ENCODE assay signal across 8 cellular contexts in genomic region chr17:40418428-40418706, GRCh38. TPM values are rescaled to one million over a fixed set of nuclear protein-coding genes. Genes with fewer than 3 reads are reported as not detected.
DNase-seq lines count a peak whose midpoint lies in the region; ATAC-seq, FAIRE-seq and TF ChIP-seq lines count a peak whose summit lies in the region.

No MANE protein-coding gene starts in this region.

- no peak for ATAC-seq in HG03442 (IDR thresholded peaks at IDR 0.05; ENCODE audit: unreplicated experiment)

- peak overlapping the region; percentile 81 for H3K9ac ChIP-seq in mesenchymal stem cell (ENCODE audit: low read length)

- peaks cover 2% of the 10 kb centered on the region for H3K79me1 ChIP-seq in mesenchymal stem cell (replicated peaks; ENCODE audit: low read length, poor library complexity, severe bottlenecking)

- peaks cover 11% of the 10 kb centered on the region for H3K4me1 ChIP-seq in mesenchymal stem cell (ENCODE audit: control insufficient read depth, insufficient read depth, low read depth, low read length)

- BruUV-seq in MCF 10A (replicated peaks; lab: Mats Ljungman, UMichigan), result no TSS peak

- H2AFZ ChIP-seq in mesenchymal stem cell (ENCODE audit: low read depth, low read length), result no peak overlapping the region

- peak overlapping the region; percentile 71 for H3K4me2 ChIP-seq in mesenchymal stem cell (ENCODE audit: low read length, poor library complexity, severe bottlenecking)

- H3K36me3 ChIP-seq in mesenchymal stem cell (ENCODE audit: control insufficient read depth in 1 of 2, insufficient read depth in 2 of 2, low read depth in 1 of 2, low read length in 2 of 2), result no peaks in the 10 kb centered on the region

- H3K36me3 Mint-ChIP-seq in activated T-cell treated with anti-CD3 and anti-CD28 coated beads, Interleukin-2, amount 50 U/mL, for 24 hours (ENCODE audit: low read depth), result peaks cover 39% of the 10 kb centered on the region
- H3K36me3 Mint-ChIP-seq in MCF 10A (ENCODE audit: insufficient read depth, unreplicated experiment), result peaks cover 3% of the 10 kb centered on the region
- H3K36me3 Mint-ChIP-seq in type B pancreatic cell, result peaks cover 5% of the 10 kb centered on the region

- peak overlapping the region; percentile 93 for H3K27ac Mint-ChIP-seq in activated T-cell treated with anti-CD3 and anti-CD28 coated beads, Interleukin-2, amount 50 U/mL, for 24 hours
- H3K27ac Mint-ChIP-seq in MCF 10A (ENCODE audit: low read depth, unreplicated experiment) (peak overlapping the region; percentile 82), type B pancreatic cell (peak overlapping the region; percentile 84)

- no peak overlapping the region for H2BK15ac ChIP-seq in mesenchymal stem cell (ENCODE audit: low read depth, poor library complexity, severe bottlenecking)

- no peak overlapping the region for H3K18ac ChIP-seq in mesenchymal stem cell (ENCODE audit: low read depth in 1 of 2, low read length in 2 of 2)

- no peak overlapping the region for H2BK120ac ChIP-seq in mesenchymal stem cell (ENCODE audit: low read depth, low read length)

- H2AK5ac ChIP-seq in mesenchymal stem cell (ENCODE audit: low read length, severe bottlenecking), result no peak overlapping the region

- H3K27me3 Mint-ChIP-seq in activated T-cell treated with anti-CD3 and anti-CD28 coated beads, Interleukin-2, amount 50 U/mL, for 24 hours, result peaks cover 4% of the 10 kb centered on the region
- no peaks in the 10 kb centered on the region for H3K27me3 Mint-ChIP-seq in MCF 10A (ENCODE audit: insufficient read depth, unreplicated experiment)
- no peaks in the 10 kb centered on the region for H3K27me3 Mint-ChIP-seq in type B pancreatic cell

- peak overlapping the region; percentile 99 for H3K4me3 Mint-ChIP-seq in activated T-cell treated with anti-CD3 and anti-CD28 coated beads, Interleukin-2, amount 50 U/mL, for 24 hours
- H3K4me3 Mint-ChIP-seq in MCF 10A (ENCODE audit: unreplicated experiment), result peak overlapping the region; percentile 96
- H3K4me3 Mint-ChIP-seq in type B pancreatic cell, result peak overlapping the region; percentile 98

- no peak overlapping the region for H3K4ac ChIP-seq in mesenchymal stem cell (ENCODE audit: low read depth in 1 of 2, low read length in 2 of 2)

- TF ChIP-seq CTCF in MCF 10A (IDR thresholded peaks at IDR 0.05; ENCODE audit: unreplicated experiment) (no peak), type B pancreatic cell (conservative IDR thresholded peaks at IDR 0.05) (no peak)

- H3K14ac ChIP-seq in mesenchymal stem cell (ENCODE audit: low read length in 2 of 2), result no peak overlapping the region

- POLR2A ChIA-PET in MCF 10A (lab: Yijun Ruan, JAX), result interaction anchor here (0.6 to 2.9 kb wide), 15 partner anchors 19 to 504 kb away, joined by 3 to 15 read pairs (median 5); partner anchors contain the start of genes CDC6 and TNS4

- peak overlapping the region; percentile 74 for H4K8ac ChIP-seq in mesenchymal stem cell (ENCODE audit: low read length)

- H4K91ac ChIP-seq in mesenchymal stem cell (ENCODE audit: low read length), result no peak overlapping the region

- H3K9me3 Mint-ChIP-seq in activated T-cell treated with anti-CD3 and anti-CD28 coated beads, Interleukin-2, amount 50 U/mL, for 24 hours, result no peaks in the 10 kb centered on the region
- H3K9me3 Mint-ChIP-seq in MCF 10A (ENCODE audit: unreplicated experiment) (no peaks in the 10 kb centered on the region), type B pancreatic cell (no peaks in the 10 kb centered on the region)

- peaks cover 32% of the 10 kb centered on the region for H3K4me1 Mint-ChIP-seq in activated T-cell treated with anti-CD3 and anti-CD28 coated beads, Interleukin-2, amount 50 U/mL, for 24 hours (ENCODE audit: low read depth)
- H3K4me1 Mint-ChIP-seq in MCF 10A (ENCODE audit: insufficient read depth, unreplicated experiment) (peaks cover 2% of the 10 kb centered on the region), type B pancreatic cell (ENCODE audit: unreplicated experiment) (peaks cover 32% of the 10 kb centered on the region)

- intact Hi-C loops in MCF 10A (cut with micrococcal nuclease), result loop anchor here (5.0 kb wide), 1 partner anchor 116 kb away; no protein-coding TSS in a partner anchor

- peak overlapping the region in 1 of 2 experiments; percentile 98 for H3K4me3 ChIP-seq in mesenchymal stem cell (ENCODE audit: insufficient read depth in 1 of 2, low read depth in 1 of 2, low read length in 2 of 2)

- no peaks in the 10 kb centered on the region for H3K9me3 ChIP-seq in mesenchymal stem cell (ENCODE audit: control insufficient read depth, low read length)

- no peak overlapping the region for H2BK5ac ChIP-seq in mesenchymal stem cell (ENCODE audit: low read depth, low read length, poor library complexity, severe bottlenecking)

- no peak overlapping the region for H2BK12ac ChIP-seq in mesenchymal stem cell (ENCODE audit: low read length in 2 of 2)

- FAIRE-seq in HTR-8/SVneo (lab: Jason Lieb, UNC), result no peak

- no peak overlapping the region for H3K23ac ChIP-seq in mesenchymal stem cell (ENCODE audit: low read length in 2 of 2)

- 83% methylated on average over 13 of the region's 16 CpGs for WGBS in mesenchymal stem cell

- CTCF ChIA-PET in MCF 10A (lab: Yijun Ruan, JAX), result interaction anchor here (0.5 to 3.8 kb wide), 9 partner anchors 26 to 1527 kb away, joined by 3 to 23 read pairs (median 3); no protein-coding TSS in a partner anchor

- no peaks in the 10 kb centered on the region for H3K27me3 ChIP-seq in mesenchymal stem cell (ENCODE audit: control insufficient read depth in 1 of 2, insufficient read depth in 1 of 2, low read length in 2 of 2)

- peak overlapping the region; percentile 26 for H3K27ac ChIP-seq in mesenchymal stem cell (ENCODE audit: low read length, poor library complexity, severe bottlenecking)

- no peak for DNase-seq in activated T-cell treated with anti-CD3 and anti-CD28 coated beads, Interleukin-2, amount 50 U/mL, for 24 hours
- no peak for DNase-seq in activated T-cell treated with anti-CD3 and anti-CD28 coated beads, Interleukin-2, amount 50 U/mL, for 1 hour
- DNase-seq in MCF 10A (ENCODE audit: unreplicated experiment) (no peak), mesenchymal stem cell (no peak), type B pancreatic cell (ENCODE audit: extremely low spot score, unreplicated experiment) (peak; percentile 67), HTR-8/SVneo (ENCODE audit: insufficient read length, low spot score) (no peak)
- no peak for DNase-seq in stimulated activated naive CD4-positive, alpha-beta T cell treated with Interleukin-2 at 50 U/mL for 16 hours (lab: John Stamatoyannopoulos, UW)

RNA-seq across cellular contexts. Expression of gene TOP2A, which starts 0.7 kb away (rescaled TPM):
- total RNA-seq in MCF 10A (2022) (100 and 151 TPM in 2 replicates), type B pancreatic cell (ENCODE audit: low replicate concordance) (65.8 and 248 TPM in 2 replicates)
- polyA plus RNA-seq in mesenchymal stem cell (2013, experiment 1 of 2), result 14.5 TPM
- 15.0 TPM for polyA plus RNA-seq in mesenchymal stem cell (2013, experiment 2 of 2)

RNA-seq across cellular contexts. Expression of gene IGFBP4, which starts 24.9 kb away (rescaled TPM):
- 6.5 and 14.4 TPM in 2 replicates for total RNA-seq in MCF 10A (2022)
- polyA plus RNA-seq in mesenchymal stem cell (2013, experiment 1 of 2), result 339 TPM
- polyA plus RNA-seq in mesenchymal stem cell (2013, experiment 2 of 2), result 339 TPM
- total RNA-seq in type B pancreatic cell (ENCODE audit: low replicate concordance), result 25.7 and 78.2 TPM in 2 replicates

RNA-seq across cellular contexts. Expression of gene GJD3, which starts 53.8 kb away (rescaled TPM):
- total RNA-seq in MCF 10A (2022), result not detected in 2 replicates
- polyA plus RNA-seq in mesenchymal stem cell (2013, experiment 1 of 2), result 0.44 TPM
- 0.29 TPM for polyA plus RNA-seq in mesenchymal stem cell (2013, experiment 2 of 2)
- total RNA-seq in type B pancreatic cell (ENCODE audit: low replicate concordance), result 0.36 and 0.43 TPM in 2 replicates
